13 cellular contexts compared by ENCODE assay signal in genomic region chr3:22959593-22959992, GRCh38.
DNase-seq lines count a peak whose midpoint lies in the region; ATAC-seq and TF ChIP-seq lines count a peak whose summit lies in the region.
"Had no signal": no experiment of that assay in that cellular context is flagged by ENCODE, and none has a peak within 500 bp of the region (broad histone marks: within the 10 kb centered on the region; RNA-seq: fewer than 3 reads in every experiment).

No MANE protein-coding gene starts in this region.

- H3K4ac ChIP-seq in trophoblast cell (ENCODE audit: low read depth, low read length), result no peak overlapping the region

- no peak overlapping the region for H3K18ac ChIP-seq in trophoblast cell (ENCODE audit: low read length)

- peak overlapping the region; percentile 17 for H2BK12ac ChIP-seq in trophoblast cell (ENCODE audit: low read length)

- no peak overlapping the region for H4K12ac ChIP-seq in trophoblast cell (ENCODE audit: low read depth, low read length)

- DNase-seq in trophoblast cell, result no peak
- no peak for DNase-seq in SHP77 treated with DMSO at 0.1 percent for 48 hours (lab: John Stamatoyannopoulos, UW)
- no peak for DNase-seq in A172 (ENCODE audit: low spot score)
- DNase-seq in inferior parietal cortex (ENCODE audit: extremely low spot score), result no peak
- no peak for DNase-seq in transverse colon
- DNase-seq: activated naive CD4-positive, alpha-beta T cell; NCI-H1417 treated with DMSO at 0.1 percent for 48 hours; Peyer's patch; stimulated activated CD4-positive, alpha-beta T cell treated with anti-CD3 and anti-CD28 coated beads, Interleukin-2, amount 100 ng/mL, for 48 hours had no signal

- H3K9me3 ChIP-seq in trophoblast cell (ENCODE audit: insufficient read depth, low read depth, low read length), result no peaks in the 10 kb centered on the region
- no peaks in the 10 kb centered on the region for H3K9me3 ChIP-seq in transverse colon
- H3K9me3 ChIP-seq: Peyer's patch had no signal

- no peak overlapping the region for H2AFZ ChIP-seq in trophoblast cell (ENCODE audit: insufficient read depth, low read length, poor library complexity)

- H3K23ac ChIP-seq in trophoblast cell (ENCODE audit: low read length), result no peak overlapping the region

- H2BK5ac ChIP-seq in trophoblast cell (ENCODE audit: low read depth, low read length, poor library complexity), result no peak overlapping the region

- H3K36me3 ChIP-seq in trophoblast cell (ENCODE audit: control insufficient read depth in 1 of 2, insufficient read depth in 2 of 2, low read length in 2 of 2) (no peaks in the 10 kb centered on the region), transverse colon (no peaks in the 10 kb centered on the region)
- H3K36me3 ChIP-seq: Peyer's patch, WERI-Rb-1 had no signal

- in situ Hi-C loops in transverse colon (cut with MboI; ENCODE audit: low pct_ligation_motif_present in 1 of 4, low pct_unique_long_range_greater_than_20kb in 1 of 4, low sequenced_read_pairs in 3 of 4), result loop anchor here in 2 of 4 donors (25.0 kb wide), 1 partner anchor 397 kb away; no protein-coding TSS in a partner anchor

- TF ChIP-seq EP300 in transverse colon (IDR thresholded peaks at IDR 0.05; ENCODE audit: low read depth), result no peak

- H4K91ac ChIP-seq in trophoblast cell (ENCODE audit: low read depth, low read length), result peak overlapping the region; percentile 11

- no peaks in the 10 kb centered on the region for H3K79me2 ChIP-seq in trophoblast cell (ENCODE audit: control insufficient read depth, insufficient read depth, low read length, poor library complexity)

- H3K4me3 ChIP-seq in trophoblast cell (ENCODE audit: low read depth, low read length), result no peak overlapping the region
- no peak overlapping the region for H3K4me3 ChIP-seq in transverse colon
- H3K4me3 ChIP-seq: Peyer's patch had no signal

- H2AK5ac ChIP-seq in trophoblast cell (ENCODE audit: low read length), result no peak overlapping the region

- H4K8ac ChIP-seq in trophoblast cell (ENCODE audit: low read depth, low read length), result no peak overlapping the region

- ATAC-seq in GM18861 (IDR thresholded peaks at IDR 0.05; ENCODE audit: unreplicated experiment) (peak; percentile 95), GM21529 (IDR thresholded peaks at IDR 0.05; ENCODE audit: unreplicated experiment) (peak; percentile 98), HG03135 (IDR thresholded peaks at IDR 0.05; ENCODE audit: unreplicated experiment) (peak; percentile 81)

- H3K27me3 ChIP-seq in trophoblast cell (ENCODE audit: insufficient read depth, low read length), result no peaks in the 10 kb centered on the region
- H3K27me3 ChIP-seq in transverse colon, result no peaks in the 10 kb centered on the region
- H3K27me3 ChIP-seq: Peyer's patch had no signal

- H3K4me1 ChIP-seq in trophoblast cell (ENCODE audit: control insufficient read depth in 1 of 2, insufficient read depth in 2 of 2, low read length in 2 of 2), result no peaks in the 10 kb centered on the region
- H3K4me1 ChIP-seq in transverse colon, result peaks cover 0 to 5% (median 0%) of the 10 kb centered on the region in 4 donors
- H3K4me1 ChIP-seq: Peyer's patch had no signal

- no peak overlapping the region for H3K4me2 ChIP-seq in trophoblast cell (ENCODE audit: low read length)

- H3K79me1 ChIP-seq in trophoblast cell (ENCODE audit: low read length), result no peaks in the 10 kb centered on the region

- no peak for TF ChIP-seq POLR2A in transverse colon (IDR thresholded peaks at IDR 0.05)

- no peak overlapping the region for H3K27ac ChIP-seq in trophoblast cell (ENCODE audit: low read depth, low read length)
- no peak overlapping the region for H3K27ac ChIP-seq in transverse colon
- H3K27ac ChIP-seq: Peyer's patch, WERI-Rb-1 had no signal

- H3K14ac ChIP-seq in trophoblast cell (ENCODE audit: low read length), result no peak overlapping the region

- no peak overlapping the region for H2BK120ac ChIP-seq in trophoblast cell (ENCODE audit: insufficient read depth, low read length, poor library complexity)

- intact Hi-C loops in transverse colon (cut with DNase I; ENCODE audit: low total_unique reads), result no loop called here

- no peak for TF ChIP-seq CTCF in transverse colon (IDR thresholded peaks at IDR 0.05)

- WGBS in trophoblast cell (ENCODE audit: extremely low coverage, insufficient coverage, insufficient read length), result no CpG with 5 or more reads among the region's 3 CpGs
- 65 to 76% methylated on average over 2 to 3 of the region's 3 CpGs for WGBS in transverse colon (ENCODE audit: low coverage in 1 of 2), 2 donors

- H3K9ac ChIP-seq in trophoblast cell (ENCODE audit: low read length), result no peak overlapping the region
